Comparison of ENCODE assay signal across 8 cellular contexts in the genomic region with DNA sequence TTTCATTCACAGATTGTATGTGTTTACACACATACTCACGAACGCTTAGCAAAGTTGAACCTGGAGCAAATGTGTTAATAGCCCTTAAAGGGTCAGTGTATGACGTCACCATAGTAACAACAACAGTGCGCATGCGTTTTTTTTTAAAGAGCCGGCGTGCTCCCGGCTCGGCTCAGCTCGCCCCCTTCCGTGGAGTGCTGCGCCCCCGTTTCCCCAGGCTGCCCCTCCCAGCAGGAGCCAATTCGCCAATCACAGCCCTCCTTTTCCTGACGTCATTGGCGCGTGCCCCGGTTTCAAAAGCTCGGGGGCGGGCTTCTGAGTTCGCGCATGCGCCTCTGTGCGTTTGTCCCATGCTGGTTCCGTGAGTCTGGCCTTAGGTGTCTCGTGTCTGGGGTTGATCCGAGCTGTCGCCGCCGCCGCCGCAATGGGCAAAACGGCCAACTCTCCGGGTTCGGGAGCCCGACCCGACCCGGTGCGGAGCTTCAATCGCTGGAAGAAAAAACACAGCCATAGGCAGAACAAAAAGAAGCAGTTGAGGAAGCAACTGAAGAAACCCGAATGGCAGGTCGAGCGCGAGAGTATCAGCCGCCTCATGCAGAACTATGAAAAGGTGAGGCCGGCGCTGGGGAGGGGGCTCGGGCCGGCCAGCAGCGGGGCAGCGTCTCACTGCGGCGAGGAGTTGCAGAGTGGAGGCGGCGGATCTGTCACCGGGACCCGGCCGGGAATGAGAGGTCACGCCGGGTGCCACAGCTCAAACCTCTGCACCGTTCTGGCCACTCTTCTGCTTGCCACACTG. TPM values are rescaled to one million over a fixed set of nuclear protein-coding genes. Genes with fewer than 3 reads are reported as not detected.
DNase-seq lines count a peak whose midpoint lies in the region; ATAC-seq and TF ChIP-seq lines count a peak whose summit lies in the region.

Gene DDX10, plus strand, starts transcription at position 340 of the 796 bp plus-strand sequence. Its CDS starts 85 bp downstream, at position 425.

- H3K79me1 ChIP-seq in IMR-90 (ENCODE audit: low read depth in 1 of 2, low read length in 2 of 2) = peaks cover 16 to 40% of the 10 kb centered on the region in 2 experiments

- peak within 1 kb of the TSS; percentile 61 for H3K9ac ChIP-seq in IMR-90 (ENCODE audit: low read depth, low read length)

- DNase-seq in DMS 273 treated with DMSO at 0.1 percent for 48 hours (lab: John Stamatoyannopoulos, UW) (peak; percentile 89), IMR-90 (peak; percentile 98), OCI-M1 (lab: John Stamatoyannopoulos, UW) (peak; percentile 100), activated T-cell treated with anti-CD3 and anti-CD28 coated beads for 24 hours (ENCODE audit: low read depth) (peak; percentile 98), epithelial cell of esophagus (ENCODE audit: low read depth) (peak; percentile 98)
- DNase-seq in stimulated activated CD8-positive, alpha-beta memory T cell treated with anti-CD3 and anti-CD28 coated beads, Interleukin-4, amount 100 ng/mL, for 1 hour (ENCODE audit: low read depth in 2 of 2, low spot score in 1 of 2) = peak; percentile 98 to 99

- no peak within 1 kb of the TSS for H2BK20ac ChIP-seq in IMR-90 (ENCODE audit: low read depth, low read length)

- H3K18ac ChIP-seq in IMR-90 (ENCODE audit: low read depth, low read length) = peak within 1 kb of the TSS; percentile 62; the same call in 1 of the 2 replicates

- peak within 1 kb of the TSS; percentile 92 for H2AFZ ChIP-seq in IMR-90 (replicated peaks; ENCODE audit: low read length, poor library complexity)

- H3K4me1 ChIP-seq in IMR-90 (ENCODE audit: control insufficient read depth, insufficient read depth, low read length) = peaks cover 5% of the 10 kb centered on the region
- H3K4me1 ChIP-seq in mononuclear cell (ENCODE audit: insufficient read depth, low read length) = peaks cover 22% of the 10 kb centered on the region

- ATAC-seq in GM21528 (IDR thresholded peaks at IDR 0.05; ENCODE audit: low FRiP score, unreplicated experiment) (peak; percentile 85), IMR-90 (ENCODE audit: low read depth) (peak; percentile 100)

- peak within 1 kb of the TSS; percentile 50; the same call in 1 of the 2 replicates for H3K56ac ChIP-seq in IMR-90 (ENCODE audit: extremely low read depth, insufficient read depth, low read length)

- peak within 1 kb of the TSS; percentile 69; the same call in 1 of the 2 replicates for H2BK120ac ChIP-seq in IMR-90 (ENCODE audit: low read depth, low read length)

- H2BK5ac ChIP-seq in IMR-90 (ENCODE audit: low read depth, low read length, poor library complexity, severe bottlenecking) = peak within 1 kb of the TSS; percentile 89

- peak within 1 kb of the TSS; percentile 80; the same call in 1 of the 2 replicates for H3K14ac ChIP-seq in IMR-90 (replicated peaks; ENCODE audit: low read depth, low read length)

- H3K9me3 ChIP-seq in IMR-90 (ENCODE audit: control insufficient read depth, insufficient read depth, low read length) (no peaks in the 10 kb centered on the region), mononuclear cell (ENCODE audit: low read depth, low read length) (no peaks in the 10 kb centered on the region)

- intact Hi-C loops in IMR-90 (cut with micrococcal nuclease) = no loop called here

- H3K36me3 ChIP-seq in IMR-90 (ENCODE audit: control insufficient read depth, insufficient read depth, low read length) = 0 out of 2 replicates have a peak, but pooled peaks cover 2% of the 10 kb centered on the region

- H4K5ac ChIP-seq in IMR-90 (ENCODE audit: low read depth, low read length) = peak within 1 kb of the TSS; percentile 95

- BruUV-seq in IMR-90 (replicated peaks; lab: Mats Ljungman, UMichigan) = TSS peak; percentile 68

- TF ChIP-seq POLR2A in IMR-90 (IDR thresholded peaks at IDR 0.05; ENCODE audit: low read depth, low read length) = no peak

- TF ChIP-seq CTCF in IMR-90 (conservative IDR thresholded peaks at IDR 0.05; ENCODE audit: low read depth, low read length) (0 out of 2 replicates have a peak, but pooled peaks have one; percentile 15), epithelial cell of esophagus (IDR thresholded peaks at IDR 0.05; ENCODE audit: insufficient read depth, low read depth, low read length, missing control alignments) (no peak)

- H3K23ac ChIP-seq in IMR-90 (ENCODE audit: low read depth, low read length) = peak within 1 kb of the TSS; percentile 84

- peak within 1 kb of the TSS; percentile 26 for H4K91ac ChIP-seq in IMR-90 (ENCODE audit: insufficient read depth, low read depth, low read length)

- POLR2A ChIA-PET in IMR-90 (lab: Charles Lee; ENCODE audit: unreplicated experiment) = no interaction called here

- H4K8ac ChIP-seq in IMR-90 (ENCODE audit: low read depth in 2 of 2, low read length in 2 of 2) = peak within 1 kb of the TSS; percentile 92 to 100

- H3K4me3 ChIP-seq in IMR-90 (ENCODE audit: insufficient read depth, low read depth, low read length) (peak within 1 kb of the TSS; percentile 64), epithelial cell of esophagus (ENCODE audit: low read length) (peak within 1 kb of the TSS; percentile 81), mononuclear cell (ENCODE audit: low read length) (peak within 1 kb of the TSS; percentile 59)

- in situ Hi-C loops in IMR-90 (cut with MboI; ENCODE audit: low sequenced_read_pairs) = loop anchor here (25.0 kb wide), 1 partner anchor 1078 kb away; the partner anchor contains the start of gene ELMOD1

- WGBS in IMR-90 (ENCODE audit: extremely low coverage in 2 of 2, insufficient read length in 1 of 2), 2 experiments = 0% methylated on average over 47 of the region's 61 CpGs; no CpG with 5 or more reads in 1 of the 2 experiments

- peak within 1 kb of the TSS; percentile 24; the same call in 1 of the 2 replicates for H3K27ac ChIP-seq in IMR-90 (ENCODE audit: insufficient read depth, low read length)

- H3K27me3 ChIP-seq in IMR-90 (ENCODE audit: control insufficient read depth, insufficient read depth, low read length) (no peaks in the 10 kb centered on the region), mononuclear cell (ENCODE audit: insufficient read depth, low read length) (no peaks in the 10 kb centered on the region)

- no peaks in the 10 kb centered on the region for H4K20me1 ChIP-seq in IMR-90 (ENCODE audit: insufficient read depth, low read length)

- peak within 1 kb of the TSS; percentile 1; the same call in 1 of the 2 replicates for H2AK5ac ChIP-seq in IMR-90 (ENCODE audit: low read depth, low read length)

- no peaks in the 10 kb centered on the region; the same call in none of the 2 replicates for H3K9me1 ChIP-seq in IMR-90 (ENCODE audit: insufficient read depth, low read length)

- peak within 1 kb of the TSS; percentile 83 for H2AK9ac ChIP-seq in IMR-90 (replicated peaks; ENCODE audit: low read depth, low read length, poor library complexity)

- H2BK15ac ChIP-seq in IMR-90 (ENCODE audit: low read depth, low read length) = peak within 1 kb of the TSS; percentile 52; the same call in 1 of the 3 replicates

- CTCF ChIA-PET in IMR-90 (lab: Yijun Ruan, JAX) = no interaction called here

- peak within 1 kb of the TSS; percentile 93 for H3K4me2 ChIP-seq in IMR-90 (ENCODE audit: low read depth, low read length)

- peak within 1 kb of the TSS; percentile 70; the same call in 1 of the 2 replicates for H3K4ac ChIP-seq in IMR-90 (ENCODE audit: low read depth, low read length)

- dilution Hi-C loops in IMR-90 (cut with HindIII; ENCODE audit: low sequenced_read_pairs, unreplicated experiment) = no loop called here

- TF ChIP-seq RAD21 in IMR-90 (IDR thresholded peaks at IDR 0.05; ENCODE audit: low read length) = no peak

TF ChIP-seq in IMR-90, 13 proteins besides CTCF, POLR2A, EP300 and RAD21:
- no peak for TF ChIP-seq SMC3 (IDR thresholded peaks at IDR 0.05; ENCODE audit: low read depth, low read length)
- no peak for TF ChIP-seq CEBPB (IDR thresholded peaks at IDR 0.05; ENCODE audit: low read depth, low read length)
- no peak for TF ChIP-seq CHD1 (IDR thresholded peaks at IDR 0.05; ENCODE audit: low read depth, low read length)
- TF ChIP-seq FOS (IDR thresholded peaks at IDR 0.05; ENCODE audit: low read depth, low read length) = peak; percentile 20; the same call in 1 of the 2 replicates
- no peak for TF ChIP-seq MAFK (IDR thresholded peaks at IDR 0.05; ENCODE audit: low read depth, low read length)
- TF ChIP-seq RCOR1 (IDR thresholded peaks at IDR 0.05; ENCODE audit: insufficient replicate concordance, low read length) = no peak
- no peak for TF ChIP-seq RFX5 (IDR thresholded peaks at IDR 0.05; ENCODE audit: low read depth, low read length)
- TF ChIP-seq MAZ (IDR thresholded peaks at IDR 0.05; ENCODE audit: borderline replicate concordance, low read depth, low read length) = peak; percentile 98
- TF ChIP-seq, protein P1, sequence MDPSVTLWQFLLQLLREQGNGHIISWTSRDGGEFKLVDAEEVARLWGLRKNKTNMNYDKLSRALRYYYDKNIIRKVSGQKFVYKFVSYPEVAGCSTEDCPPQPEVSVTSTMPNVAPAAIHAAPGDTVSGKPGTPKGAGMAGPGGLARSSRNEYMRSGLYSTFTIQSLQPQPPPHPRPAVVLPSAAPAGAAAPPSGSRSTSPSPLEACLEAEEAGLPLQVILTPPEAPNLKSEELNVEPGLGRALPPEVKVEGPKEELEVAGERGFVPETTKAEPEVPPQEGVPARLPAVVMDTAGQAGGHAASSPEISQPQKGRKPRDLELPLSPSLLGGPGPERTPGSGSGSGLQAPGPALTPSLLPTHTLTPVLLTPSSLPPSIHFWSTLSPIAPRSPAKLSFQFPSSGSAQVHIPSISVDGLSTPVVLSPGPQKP (IDR thresholded peaks at IDR 0.05; ENCODE audit: borderline replicate concordance, low read depth, low read length) = no peak
- peak; percentile 99 for TF ChIP-seq BHLHE40 (IDR thresholded peaks at IDR 0.05; ENCODE audit: low read depth, low read length)
- TF ChIP-seq USF2 (IDR thresholded peaks at IDR 0.05; ENCODE audit: low read depth, low read length) = peak; percentile 85
- peak; percentile 95 for TF ChIP-seq MXI1 (IDR thresholded peaks at IDR 0.05; ENCODE audit: borderline replicate concordance, low read depth, low read length)
- 0 out of 2 replicates have a peak, but pooled peaks have one; percentile 3 for TF ChIP-seq NFE2L2 (IDR thresholded peaks at IDR 0.05; ENCODE audit: low read depth, low read length)

RNA-seq across cellular contexts. Expression of gene DDX10, which starts in this region (rescaled TPM):
- total RNA-seq in IMR-90 (2012; rRNA removed) = 28.1 and 31.9 TPM in 2 replicates
- 20.0 and 20.2 TPM in 2 replicates for polyA plus RNA-seq in IMR-90 (2012; rRNA removed)
- polyA plus RNA-seq in IMR-90 (2012; cell fraction: cytosol; rRNA removed) = 6.0 and 18.7 TPM in 2 replicates
- 5.3 and 41.9 TPM in 2 replicates for polyA plus RNA-seq in IMR-90 (2012; cell fraction: nucleus; rRNA removed; ENCODE audit: low replicate concordance)
- 8.5 TPM for total RNA-seq in mononuclear cell

Comparison
In these comparisons a context has a peak if more than half of its experiments do, and no peak if none do; other contexts are left out.
1. Peak in every context shown above with its lines: DNase-seq, ATAC-seq, H3K4me3 ChIP-seq and H3K27ac ChIP-seq.